In genomic region chr4:130722370-130722769, GRCh38 we compare ENCODE assay signal across 1 cellular context.
TF ChIP-seq lines count a peak whose summit lies in the region.

No MANE protein-coding gene starts in this region.

TF ChIP-seq in WTC11, 78 proteins besides CTCF, POLR2A, EP300 and RAD21 (continued from another document):
- TF ChIP-seq ATF2 (CRISPR knock-in tag; IDR thresholded peaks at IDR 0.05; ENCODE audit: borderline replicate concordance, low read depth) (no peak), ETV6 (CRISPR knock-in tag; IDR thresholded peaks at IDR 0.05) (no peak), NFE2L1 (CRISPR knock-in tag; IDR thresholded peaks at IDR 0.05) (no peak), IRF2 (CRISPR knock-in tag; IDR thresholded peaks at IDR 0.05; ENCODE audit: borderline replicate concordance, low read depth) (no peak), ERG (CRISPR knock-in tag; IDR thresholded peaks at IDR 0.05) (no peak), PREB (CRISPR knock-in tag; IDR thresholded peaks at IDR 0.05; ENCODE audit: borderline replicate concordance) (no peak), ZMAT4 (CRISPR knock-in tag; IDR thresholded peaks at IDR 0.05) (no peak), RORB (CRISPR knock-in tag; IDR thresholded peaks at IDR 0.05) (no peak), ZNF219 (CRISPR knock-in tag; IDR thresholded peaks at IDR 0.05; ENCODE audit: borderline replicate concordance) (no peak), SMAD4 (CRISPR knock-in tag; IDR thresholded peaks at IDR 0.05) (no peak)
TF ChIP-seq in WTC11: peak in this region for 0.
